1 cellular context compared by ENCODE assay signal in the genomic region with DNA sequence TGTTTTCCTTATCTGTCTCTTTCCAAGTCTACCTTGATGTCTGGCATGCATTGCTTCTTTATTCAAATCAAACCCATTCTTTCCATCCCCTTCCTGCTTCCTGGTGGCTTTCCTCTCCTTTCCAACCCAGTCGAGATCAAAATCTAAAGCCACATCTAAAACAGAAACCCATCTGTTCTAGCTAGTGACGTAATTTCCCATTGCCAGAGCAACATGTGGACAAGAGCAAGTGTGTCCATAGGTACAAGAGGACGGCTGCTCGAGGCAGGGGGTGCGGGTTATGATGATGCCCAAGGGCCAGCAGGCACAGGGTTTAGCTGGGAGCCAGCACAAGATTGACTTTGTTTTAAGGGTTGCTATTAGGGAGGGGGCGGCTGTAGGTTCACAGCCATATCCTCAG.
A peak's percentile ranks its signal among the peaks of the same experiment; 100 is the strongest.
TF ChIP-seq lines count a peak whose summit lies in the region.

No MANE protein-coding gene starts in this region.

TF ChIP-seq in SK-N-SH, 30 proteins besides CTCF, POLR2A, EP300 and RAD21:
- TF ChIP-seq, protein P1, sequence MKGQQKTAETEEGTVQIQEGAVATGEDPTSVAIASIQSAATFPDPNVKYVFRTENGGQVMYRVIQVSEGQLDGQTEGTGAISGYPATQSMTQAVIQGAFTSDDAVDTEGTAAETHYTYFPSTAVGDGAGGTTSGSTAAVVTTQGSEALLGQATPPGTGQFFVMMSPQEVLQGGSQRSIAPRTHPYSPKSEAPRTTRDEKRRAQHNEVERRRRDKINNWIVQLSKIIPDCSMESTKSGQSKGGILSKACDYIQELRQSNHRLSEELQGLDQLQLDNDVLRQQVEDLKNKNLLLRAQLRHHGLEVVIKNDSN (IDR thresholded peaks at IDR 0.05; ENCODE audit: borderline replicate concordance, low read depth) = no peak
- no peak for TF ChIP-seq RCOR1 (IDR thresholded peaks at IDR 0.05; ENCODE audit: low read length)
- TF ChIP-seq GATA2 (CRISPR knock-in tag; IDR thresholded peaks at IDR 0.05) = peak; percentile 90
- no peak for TF ChIP-seq GABPA (IDR thresholded peaks at IDR 0.05; ENCODE audit: low read depth)
- no peak for TF ChIP-seq FOSL2 (IDR thresholded peaks at IDR 0.05; ENCODE audit: borderline replicate concordance, low read depth)
- TF ChIP-seq RFX5 (IDR thresholded peaks at IDR 0.05; ENCODE audit: low read length) = no peak; the same call in 1 of the 2 replicates
- TF ChIP-seq ELF1 (IDR thresholded peaks at IDR 0.05) = no peak
- TF ChIP-seq EZH2phosphoT487 (IDR thresholded peaks at IDR 0.05; ENCODE audit: borderline replicate concordance, low read depth) = no peak
- no peak for TF ChIP-seq CHD2 (IDR thresholded peaks at IDR 0.05; ENCODE audit: low read length, partially characterized antibody)
- TF ChIP-seq TEAD4 (IDR thresholded peaks at IDR 0.05; ENCODE audit: borderline replicate concordance, insufficient read depth) = no peak
- TF ChIP-seq, protein P2, sequence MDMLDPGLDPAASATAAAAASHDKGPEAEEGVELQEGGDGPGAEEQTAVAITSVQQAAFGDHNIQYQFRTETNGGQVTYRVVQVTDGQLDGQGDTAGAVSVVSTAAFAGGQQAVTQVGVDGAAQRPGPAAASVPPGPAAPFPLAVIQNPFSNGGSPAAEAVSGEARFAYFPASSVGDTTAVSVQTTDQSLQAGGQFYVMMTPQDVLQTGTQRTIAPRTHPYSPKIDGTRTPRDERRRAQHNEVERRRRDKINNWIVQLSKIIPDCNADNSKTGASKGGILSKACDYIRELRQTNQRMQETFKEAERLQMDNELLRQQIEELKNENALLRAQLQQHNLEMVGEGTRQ (IDR thresholded peaks at IDR 0.05; ENCODE audit: borderline replicate concordance, low read depth, low read length) = no peak
- no peak for TF ChIP-seq SMC3 (IDR thresholded peaks at IDR 0.05; ENCODE audit: low read depth, low read length)
- no peak for TF ChIP-seq JUND (IDR thresholded peaks at IDR 0.05)
- no peak for TF ChIP-seq TAF1 (IDR thresholded peaks at IDR 0.05; ENCODE audit: borderline replicate concordance, low read depth, low read length)
- TF ChIP-seq YY1 (IDR thresholded peaks at IDR 0.05; ENCODE audit: low read depth) = no peak
- TF ChIP-seq, protein P3, sequence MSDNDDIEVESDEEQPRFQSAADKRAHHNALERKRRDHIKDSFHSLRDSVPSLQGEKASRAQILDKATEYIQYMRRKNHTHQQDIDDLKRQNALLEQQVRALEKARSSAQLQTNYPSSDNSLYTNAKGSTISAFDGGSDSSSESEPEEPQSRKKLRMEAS (IDR thresholded peaks at IDR 0.05; ENCODE audit: low read depth) = peak; percentile 70
- TF ChIP-seq NRF1 (IDR thresholded peaks at IDR 0.05; ENCODE audit: low read depth, low read length) = no peak
- TF ChIP-seq, protein P4, sequence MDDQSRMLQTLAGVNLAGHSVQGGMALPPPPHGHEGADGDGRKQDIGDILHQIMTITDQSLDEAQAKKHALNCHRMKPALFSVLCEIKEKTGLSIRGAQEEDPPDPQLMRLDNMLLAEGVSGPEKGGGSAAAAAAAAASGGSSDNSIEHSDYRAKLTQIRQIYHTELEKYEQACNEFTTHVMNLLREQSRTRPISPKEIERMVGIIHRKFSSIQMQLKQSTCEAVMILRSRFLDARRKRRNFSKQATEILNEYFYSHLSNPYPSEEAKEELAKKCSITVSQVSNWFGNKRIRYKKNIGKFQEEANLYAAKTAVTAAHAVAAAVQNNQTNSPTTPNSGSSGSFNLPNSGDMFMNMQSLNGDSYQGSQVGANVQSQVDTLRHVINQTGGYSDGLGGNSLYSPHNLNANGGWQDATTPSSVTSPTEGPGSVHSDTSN (IDR thresholded peaks at IDR 0.05) = no peak
- TF ChIP-seq TCF12 (IDR thresholded peaks at IDR 0.05) = peak; percentile 61; the same call in 1 of the 2 replicates
- no peak for TF ChIP-seq POLR2AphosphoS5 (IDR thresholded peaks at IDR 0.05; ENCODE audit: low read depth, low read length)
- TF ChIP-seq FOXM1 (IDR thresholded peaks at IDR 0.05; ENCODE audit: low read depth) = no peak
- TF ChIP-seq FOXJ3 (CRISPR knock-in tag; IDR thresholded peaks at IDR 0.05) = peak; percentile 85; the same call in 1 of the 2 replicates
- TF ChIP-seq RXRA (IDR thresholded peaks at IDR 0.05; ENCODE audit: borderline replicate concordance, low read depth) = no peak
- TF ChIP-seq NFIC (IDR thresholded peaks at IDR 0.05; ENCODE audit: borderline replicate concordance) = no peak
- TF ChIP-seq MXI1 (IDR thresholded peaks at IDR 0.05; ENCODE audit: low read depth, low read length) = peak; percentile 64; the same call in 1 of the 2 replicates
- TF ChIP-seq, protein P5, sequence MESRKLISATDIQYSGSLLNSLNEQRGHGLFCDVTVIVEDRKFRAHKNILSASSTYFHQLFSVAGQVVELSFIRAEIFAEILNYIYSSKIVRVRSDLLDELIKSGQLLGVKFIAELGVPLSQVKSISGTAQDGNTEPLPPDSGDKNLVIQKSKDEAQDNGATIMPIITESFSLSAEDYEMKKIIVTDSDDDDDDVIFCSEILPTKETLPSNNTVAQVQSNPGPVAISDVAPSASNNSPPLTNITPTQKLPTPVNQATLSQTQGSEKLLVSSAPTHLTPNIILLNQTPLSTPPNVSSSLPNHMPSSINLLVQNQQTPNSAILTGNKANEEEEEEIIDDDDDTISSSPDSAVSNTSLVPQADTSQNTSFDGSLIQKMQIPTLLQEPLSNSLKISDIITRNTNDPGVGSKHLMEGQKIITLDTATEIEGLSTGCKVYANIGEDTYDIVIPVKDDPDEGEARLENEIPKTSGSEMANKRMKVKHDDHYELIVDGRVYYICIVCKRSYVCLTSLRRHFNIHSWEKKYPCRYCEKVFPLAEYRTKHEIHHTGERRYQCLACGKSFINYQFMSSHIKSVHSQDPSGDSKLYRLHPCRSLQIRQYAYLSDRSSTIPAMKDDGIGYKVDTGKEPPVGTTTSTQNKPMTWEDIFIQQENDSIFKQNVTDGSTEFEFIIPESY (IDR thresholded peaks at IDR 0.05; ENCODE audit: borderline replicate concordance, low read depth) = no peak
